ENCODE assay signal across 17 cellular contexts in the genomic region with DNA sequence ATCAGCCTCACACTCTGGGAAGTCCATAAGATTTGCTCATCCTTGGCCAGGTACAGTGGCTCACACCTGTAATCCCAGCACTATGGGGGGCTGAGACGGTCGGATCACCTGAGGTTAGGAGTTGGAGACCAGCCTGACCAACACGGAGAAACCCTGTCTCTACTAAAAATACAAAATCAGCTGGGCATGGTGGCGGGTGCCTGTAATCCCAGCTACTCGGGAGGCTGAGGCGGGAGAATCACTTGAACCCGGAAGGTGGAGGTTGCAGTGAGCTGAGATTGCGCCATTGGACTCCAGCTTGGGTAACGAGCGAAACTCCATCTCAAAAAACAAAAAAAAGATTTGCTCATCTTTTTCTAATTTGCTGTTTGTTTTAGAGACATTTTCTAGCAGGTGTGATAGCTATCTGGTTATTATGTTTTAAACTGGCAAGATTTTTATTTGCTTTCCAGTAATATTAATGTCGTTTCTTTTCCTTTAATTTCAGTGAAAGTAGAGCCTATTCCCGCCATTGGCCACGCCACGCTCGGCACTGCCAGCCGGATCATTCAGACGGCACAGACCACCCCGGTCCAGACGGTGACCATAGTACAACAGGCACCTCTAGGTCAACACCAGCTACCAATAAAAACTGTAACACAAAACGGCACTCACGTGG.
DNase-seq lines count a peak whose midpoint lies in the region; ATAC-seq, FAIRE-seq and TF ChIP-seq lines count a peak whose summit lies in the region.
"Had no signal": no experiment of that assay in that cellular context is flagged by ENCODE, and none has a peak within 500 bp of the region (broad histone marks: within the 10 kb centered on the region; RNA-seq: fewer than 3 reads in every experiment).

No MANE protein-coding gene starts in this region.

- POLR2A ChIA-PET in A549 (lab: Yijun Ruan, JAX) = no interaction called here

- FAIRE-seq in A549 (lab: Jason Lieb, UNC) = no peak
- no peak for FAIRE-seq in RCC 7860 (lab: Jason Lieb, UNC)

- TF ChIP-seq POLR2A in A549 (IDR thresholded peaks at IDR 0.05; ENCODE audit: low read length) = no peak

- no peak for ATAC-seq in A549
- ATAC-seq in CD4-positive, CD25-positive, alpha-beta regulatory T cell (ENCODE audit: low read depth in 2 of 2) = no peak
- ATAC-seq in natural killer cell = no peak
- no peak for ATAC-seq in SK-N-SH treated with all-trans-retinoic acid at 6 μM for 48 hours
- ATAC-seq: gastroesophageal sphincter, left lobe of liver had no signal

- no peaks in the 10 kb centered on the region for H3K27me3 ChIP-seq in CD4-positive, CD25-positive, alpha-beta regulatory T cell (ENCODE audit: control insufficient read depth, insufficient read depth, low read length)
- H3K27me3 ChIP-seq: gastroesophageal sphincter, tibial nerve had no signal

- TF ChIP-seq RAD21 in A549 (conservative IDR thresholded peaks at IDR 0.05 in 1 of 2, IDR thresholded peaks at IDR 0.05 in 1 of 2) = no peak

- no peak overlapping the region for H3K4me3 ChIP-seq in A549
- H3K4me3 ChIP-seq in CD4-positive, CD25-positive, alpha-beta regulatory T cell (ENCODE audit: low read depth, low read length) = no peak overlapping the region
- H3K4me3 ChIP-seq: gastroesophageal sphincter, HAP-1, tibial nerve had no signal

- peak overlapping the region in 2 of 3 donors; percentile 49 to 77 for H3K27ac Mint-ChIP-seq in CD4-positive, CD25-positive, alpha-beta regulatory T cell
- peak overlapping the region; percentile 13 for H3K27ac Mint-ChIP-seq in activated T-helper 2 cell treated with anti-CD3 and anti-CD28 coated beads, Interferon-gamma antibody, Interleukin-2, Interleukin-4, amounts not matched to agents 10 μg/mL and 5 μg/mL and 100 μg/mL, durations not matched to agents 14 hours and 24 hours and 36 hours
- peak overlapping the region; percentile 29 to 56 for H3K27ac Mint-ChIP-seq in natural killer cell

- H3K36me3 Mint-ChIP-seq in CD4-positive, CD25-positive, alpha-beta regulatory T cell = peaks cover 14% of the 10 kb centered on the region
- peaks cover 57% of the 10 kb centered on the region for H3K36me3 Mint-ChIP-seq in activated T-helper 2 cell treated with anti-CD3 and anti-CD28 coated beads, Interferon-gamma antibody, Interleukin-2, Interleukin-4, amounts not matched to agents 10 μg/mL and 5 μg/mL and 100 μg/mL, durations not matched to agents 14 hours and 24 hours and 36 hours (ENCODE audit: low read depth)
- peaks cover 7% of the 10 kb centered on the region for H3K36me3 Mint-ChIP-seq in natural killer cell

- H3K27me3 Mint-ChIP-seq in CD4-positive, CD25-positive, alpha-beta regulatory T cell = no peaks in the 10 kb centered on the region
- no peaks in the 10 kb centered on the region for H3K27me3 Mint-ChIP-seq in activated T-helper 2 cell treated with anti-CD3 and anti-CD28 coated beads, Interferon-gamma antibody, Interleukin-2, Interleukin-4, amounts not matched to agents 10 μg/mL and 5 μg/mL and 100 μg/mL, durations not matched to agents 14 hours and 24 hours and 36 hours (ENCODE audit: low read depth)
- no peaks in the 10 kb centered on the region for H3K27me3 Mint-ChIP-seq in natural killer cell (ENCODE audit: low read depth in 2 of 2)

- no peak for DNase-seq in A549 (ENCODE audit: low read depth in 1 of 2, low spot score in 1 of 2)
- DNase-seq in CD4-positive, CD25-positive, alpha-beta regulatory T cell = no peak
- no peak for DNase-seq in activated T-helper 2 cell treated with anti-CD3 and anti-CD28 coated beads, Interferon-gamma antibody, Interleukin-2, Interleukin-4, amounts not matched to agents 10 μg/mL and 5 μg/mL and 100 μg/mL, durations not matched to agents 14 hours and 24 hours and 36 hours (ENCODE audit: low spot score)
- no peak for DNase-seq in natural killer cell
- DNase-seq in NCI-H1930 (lab: John Stamatoyannopoulos, UW) = no peak
- DNase-seq in RCC 7860 (ENCODE audit: low spot score) = no peak
- no peak for DNase-seq in EL
- DNase-seq: activated effector memory CD4-positive, alpha-beta T cell treated with Interleukin-2 at 50 U/mL for 16 hours; Karpas-422; NCI-H1092 treated with DMSO at 0.1 percent for 48 hours; NCI-H526 treated with DMSO at 0.1 percent for 48 hours; stimulated activated CD4-positive, alpha-beta T cell treated with anti-CD3 and anti-CD28 coated beads, Interleukin-4, amount 100 ng/mL, for 4 hours had no signal

- H3K9me3 ChIP-seq in A549 = no peaks in the 10 kb centered on the region
- H3K9me3 ChIP-seq in CD4-positive, CD25-positive, alpha-beta regulatory T cell (ENCODE audit: control insufficient read depth in 2 of 2, low read length in 2 of 2) = no peaks in the 10 kb centered on the region
- H3K9me3 ChIP-seq: gastroesophageal sphincter, HAP-1, tibial nerve had no signal

- no peak overlapping the region for H3K27ac ChIP-seq in A549
- peak overlapping the region; percentile 50 for H3K27ac ChIP-seq in CD4-positive, CD25-positive, alpha-beta regulatory T cell (ENCODE audit: insufficient read depth, low read length, poor library complexity, severe bottlenecking)

- H3K4me1 ChIP-seq in A549 = peaks cover 23% of the 10 kb centered on the region
- H3K4me1 ChIP-seq in CD4-positive, CD25-positive, alpha-beta regulatory T cell (ENCODE audit: control insufficient read depth, insufficient read depth, low read length, poor library complexity, severe bottlenecking) = no peaks in the 10 kb centered on the region
- H3K4me1 ChIP-seq: HAP-1 had no signal

- H3K4me3 Mint-ChIP-seq in CD4-positive, CD25-positive, alpha-beta regulatory T cell = no peak overlapping the region
- no peak overlapping the region for H3K4me3 Mint-ChIP-seq in activated T-helper 2 cell treated with anti-CD3 and anti-CD28 coated beads, Interferon-gamma antibody, Interleukin-2, Interleukin-4, amounts not matched to agents 10 μg/mL and 5 μg/mL and 100 μg/mL, durations not matched to agents 14 hours and 24 hours and 36 hours (ENCODE audit: low read depth)
- no peak overlapping the region for H3K4me3 Mint-ChIP-seq in natural killer cell

- peaks cover 0 to 1% (median 0%) of the 10 kb centered on the region in 7 donors for H3K9me3 Mint-ChIP-seq in CD4-positive, CD25-positive, alpha-beta regulatory T cell
- H3K9me3 Mint-ChIP-seq in activated T-helper 2 cell treated with anti-CD3 and anti-CD28 coated beads, Interferon-gamma antibody, Interleukin-2, Interleukin-4, amounts not matched to agents 10 μg/mL and 5 μg/mL and 100 μg/mL, durations not matched to agents 14 hours and 24 hours and 36 hours = no peaks in the 10 kb centered on the region
- H3K9me3 Mint-ChIP-seq in natural killer cell = no peaks in the 10 kb centered on the region

- TF ChIP-seq EP300 in A549 (IDR thresholded peaks at IDR 0.05) = no peak

- CTCF ChIA-PET in A549 (lab: Yijun Ruan, JAX) = no interaction called here

- no peak overlapping the region for H3K4me2 ChIP-seq in A549

- H3K4me1 Mint-ChIP-seq in CD4-positive, CD25-positive, alpha-beta regulatory T cell = peaks cover 6 to 12% (median 10%) of the 10 kb centered on the region in 4 donors
- peaks cover 7% of the 10 kb centered on the region for H3K4me1 Mint-ChIP-seq in activated T-helper 2 cell treated with anti-CD3 and anti-CD28 coated beads, Interferon-gamma antibody, Interleukin-2, Interleukin-4, amounts not matched to agents 10 μg/mL and 5 μg/mL and 100 μg/mL, durations not matched to agents 14 hours and 24 hours and 36 hours (ENCODE audit: low read depth)
- H3K4me1 Mint-ChIP-seq in natural killer cell = peaks cover 2% of the 10 kb centered on the region in 2 donors

- TF ChIP-seq CTCF in A549 (IDR thresholded peaks at IDR 0.05) = no peak
- no peak for TF ChIP-seq CTCF in natural killer cell (IDR thresholded peaks at IDR 0.05)

- intact Hi-C loops in activated T-helper 2 cell treated with anti-CD3 and anti-CD28 coated beads, Interferon-gamma antibody, Interleukin-2, Interleukin-4, amounts not matched to agents 10 μg/mL and 5 μg/mL and 100 μg/mL, durations not matched to agents 14 hours and 24 hours and 36 hours (cut with micrococcal nuclease) = no loop called here
- intact Hi-C loops in natural killer cell (cut with micrococcal nuclease) = no loop called here

- H3K36me3 ChIP-seq in CD4-positive, CD25-positive, alpha-beta regulatory T cell (ENCODE audit: control insufficient read depth, insufficient read depth, low read length) = peaks cover 27% of the 10 kb centered on the region

- WGBS in A549 (ENCODE audit: missing lambda C conversion rate) = 82% methylated on average over 21 of the region's 21 CpGs

TF ChIP-seq in A549, 52 proteins besides CTCF, POLR2A, EP300 and RAD21 (continues in another document):
- TF ChIP-seq EHMT2 (IDR thresholded peaks at IDR 0.05; ENCODE audit: low read depth) = no peak
- TF ChIP-seq CEBPB (IDR thresholded peaks at IDR 0.05) = no peak
- TF ChIP-seq HOXB5 (CRISPR knock-in tag; IDR thresholded peaks at IDR 0.05) = no peak
- 0 out of 2 replicates have a peak, but pooled peaks have one; percentile 22 for TF ChIP-seq HDAC2 (IDR thresholded peaks at IDR 0.05)
- no peak for TF ChIP-seq JUNB (IDR thresholded peaks at IDR 0.05)
- TF ChIP-seq, protein P1, sequence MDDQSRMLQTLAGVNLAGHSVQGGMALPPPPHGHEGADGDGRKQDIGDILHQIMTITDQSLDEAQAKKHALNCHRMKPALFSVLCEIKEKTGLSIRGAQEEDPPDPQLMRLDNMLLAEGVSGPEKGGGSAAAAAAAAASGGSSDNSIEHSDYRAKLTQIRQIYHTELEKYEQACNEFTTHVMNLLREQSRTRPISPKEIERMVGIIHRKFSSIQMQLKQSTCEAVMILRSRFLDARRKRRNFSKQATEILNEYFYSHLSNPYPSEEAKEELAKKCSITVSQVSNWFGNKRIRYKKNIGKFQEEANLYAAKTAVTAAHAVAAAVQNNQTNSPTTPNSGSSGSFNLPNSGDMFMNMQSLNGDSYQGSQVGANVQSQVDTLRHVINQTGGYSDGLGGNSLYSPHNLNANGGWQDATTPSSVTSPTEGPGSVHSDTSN (IDR thresholded peaks at IDR 0.05) = 0 out of 2 replicates have a peak, but pooled peaks have one; percentile 17

Comparison
In these comparisons a context has a peak if more than half of its experiments do, and no peak if none do; other contexts are left out.
1. H3K27ac Mint-ChIP-seq: peak in every context shown above with its lines; median percentile 63 in CD4-positive, CD25-positive, alpha-beta regulatory T cell; 42 in natural killer cell; 13 in activated T-helper 2 cell treated with anti-CD3 and anti-CD28 coated beads, Interferon-gamma antibody, Interleukin-2, Interleukin-4, amounts not matched to agents 10 μg/mL and 5 μg/mL and 100 μg/mL, durations not matched to agents 14 hours and 24 hours and 36 hours.